In genomic region chr7:98133181-98133580, GRCh38 we compare ENCODE assay signal across 8 cellular contexts. TPM values are rescaled to one million over a fixed set of nuclear protein-coding genes. Genes with fewer than 3 reads are reported as not detected.
DNase-seq lines count a peak whose midpoint lies in the region; ATAC-seq and TF ChIP-seq lines count a peak whose summit lies in the region.

No MANE protein-coding gene starts in this region.

- no peak for TF ChIP-seq CTCF in Calu3 (IDR thresholded peaks at IDR 0.05; ENCODE audit: unreplicated experiment)
- no peak for TF ChIP-seq CTCF in ovary (IDR thresholded peaks at IDR 0.05)
- TF ChIP-seq CTCF in prostate gland (IDR thresholded peaks at IDR 0.05): no peak

- H3K27me3 Mint-ChIP-seq in Calu3 (ENCODE audit: unreplicated experiment) (no peaks in the 10 kb centered on the region), T-cell (no peaks in the 10 kb centered on the region)

- peaks cover 6% of the 10 kb centered on the region for H3K36me3 Mint-ChIP-seq in Calu3 (ENCODE audit: insufficient read depth, unreplicated experiment)
- peaks cover 18% of the 10 kb centered on the region for H3K36me3 Mint-ChIP-seq in T-cell

- TF ChIP-seq POLR2A in ovary (IDR thresholded peaks at IDR 0.05) (no peak), prostate gland (IDR thresholded peaks at IDR 0.05) (no peak)

- H3K27ac Mint-ChIP-seq in Calu3 (ENCODE audit: unreplicated experiment): peak overlapping the region; percentile 28
- no peak overlapping the region for H3K27ac Mint-ChIP-seq in T-cell

- H3K4me3 ChIP-seq in ovary (no peak overlapping the region), prostate gland (no peak overlapping the region)

- peaks cover 11% of the 10 kb centered on the region for H3K4me1 ChIP-seq in ovary (ENCODE audit: insufficient read depth)
- no peaks in the 10 kb centered on the region for H3K4me1 ChIP-seq in prostate gland (replicated peaks)

- peaks cover 56% of the 10 kb centered on the region for H3K4me1 Mint-ChIP-seq in Calu3 (ENCODE audit: low read depth, unreplicated experiment)
- peaks cover 58 to 65% (median 61%) of the 10 kb centered on the region in 3 donors for H3K4me1 Mint-ChIP-seq in T-cell

- intact Hi-C loops in Calu3 (cut with micrococcal nuclease; ENCODE audit: unreplicated experiment): loop anchor here (1.0 kb wide), 1 partner anchor 23 kb away; no protein-coding TSS in a partner anchor
- intact Hi-C loops in ovary (cut with DNase I): no loop called here
- intact Hi-C loops in prostate gland (cut with DNase I): no loop called here

- POLR2A ChIA-PET in T-cell (lab: Charles Lee): no interaction called here

- DNase-seq in Calu3 (peak; percentile 5), T-cell (peak in 15 of 34 experiments; percentile 2 to 42 (median 11)), kidney tubule cell (ENCODE audit: low spot score) (peak; percentile 70), NCI-H446 treated with DMSO at 0.1 percent for 48 hours (lab: John Stamatoyannopoulos, UW) (no peak), ovary (no peak), prostate gland (ENCODE audit: low spot score) (no peak)

- TF ChIP-seq EP300 in ovary (IDR thresholded peaks at IDR 0.05): no peak

- H3K9me3 Mint-ChIP-seq in Calu3 (ENCODE audit: low read depth, unreplicated experiment) (no peaks in the 10 kb centered on the region), T-cell (no peaks in the 10 kb centered on the region)

- CTCF ChIA-PET in Calu3 (lab: Charles Lee): interaction anchor here (1.3 to 1.4 kb wide), 2 partner anchors 22 to 112 kb away, joined by 3 to 4 read pairs; no protein-coding TSS in a partner anchor
- CTCF ChIA-PET in T-cell (lab: Charles Lee): interaction anchor here (0.6 to 2.4 kb wide), 5 partner anchors 22 to 747 kb away, joined by 3 to 12 read pairs (median 3); no protein-coding TSS in a partner anchor

- 79 to 90% (median 87%) methylated on average over 4 of the region's 4 CpGs for WGBS in ovary, 3 donors
- 69% methylated on average over 4 of the region's 4 CpGs for WGBS in prostate gland

- H3K27me3 ChIP-seq in ovary (no peaks in the 10 kb centered on the region), prostate gland (replicated peaks; ENCODE audit: insufficient read depth) (no peaks in the 10 kb centered on the region)

- peak overlapping the region; percentile 3 for H3K4me3 Mint-ChIP-seq in Calu3 (ENCODE audit: low read depth, unreplicated experiment)
- H3K4me3 Mint-ChIP-seq in T-cell: peak overlapping the region; percentile 17 to 50 (median 25)

- peak; percentile 79 for ATAC-seq in GM19351 (IDR thresholded peaks at IDR 0.05; ENCODE audit: unreplicated experiment)
- ATAC-seq in HG03159 (IDR thresholded peaks at IDR 0.05; ENCODE audit: unreplicated experiment): peak; percentile 57
- ATAC-seq in T-cell (replicated peaks in 1 of 4): peak; percentile 41 to 77 (median 56)

- H3K27ac ChIP-seq in ovary (no peak overlapping the region), prostate gland (no peak overlapping the region)

- H3K36me3 ChIP-seq in ovary (no peaks in the 10 kb centered on the region), prostate gland (no peaks in the 10 kb centered on the region)

- H3K9me3 ChIP-seq in ovary (no peaks in the 10 kb centered on the region), prostate gland (no peaks in the 10 kb centered on the region)

- no TSS peak for BruUV-seq in Calu3 (replicated peaks; lab: Mats Ljungman, UMichigan)

RNA-seq across cellular contexts. Expression of gene LMTK2, which starts 26.5 kb away (rescaled TPM):
- total RNA-seq in Calu3 (2022): 28.6 and 29.9 TPM in 2 replicates
- total RNA-seq in T-cell: 10 to 100 TPM; 15.4 to 26.8 (median 23.4) TPM
- 10 to 100 TPM; 12.0 to 17.1 (median 13.6) TPM for total RNA-seq in ovary
- polyA plus RNA-seq in ovary: 1 to 10 TPM; 4.4 to 8.5 TPM
- total RNA-seq in prostate gland: 10 to 100 TPM; 22.2 to 37.4 TPM

Comparison
In these comparisons a context has a peak if more than half of its experiments do, and no peak if none do; other contexts are left out.
1. DNase-seq: peak in Calu3 (single experiment) and kidney tubule cell (single experiment); none in NCI-H446 treated with DMSO at 0.1 percent for 48 hours (single experiment), ovary (0 of 5) and prostate gland (single experiment).
2. Peak in every context shown above with its lines, with median percentiles within 50 percentile points of each other: ATAC-seq.